ENCODE assay signal across 10 cellular contexts in genomic region chr17:30956764-30957374, GRCh38. TPM values are rescaled to one million over a fixed set of nuclear protein-coding genes. Genes with fewer than 3 reads are reported as not detected.
A peak's percentile ranks its signal among the peaks of the same experiment; 100 is the strongest.
DNase-seq lines count a peak whose midpoint lies in the region; ATAC-seq and TF ChIP-seq lines count a peak whose summit lies in the region.
"Had no signal": no experiment of that assay in that cellular context is flagged by ENCODE, and none has a peak within 500 bp of the region (broad histone marks: within the 10 kb centered on the region; RNA-seq: fewer than 3 reads in every experiment).

No MANE protein-coding gene starts in this region.

- no peaks in the 10 kb centered on the region for H3K9me3 Mint-ChIP-seq in WTC11

- peaks cover 0 to 6% (median 0%) of the 10 kb centered on the region in 11 experiments; a peak in 1 of 22 replicates for H3K9me3 ChIP-seq in BLaER1 treated with 17β-estradiol and CSF1 and Interleukin-3, amounts not matched to agents 10 nM and 100 nM (replicated peaks in 1 of 11)
- H3K9me3 ChIP-seq in heart right ventricle, result no peaks in the 10 kb centered on the region
- no peaks in the 10 kb centered on the region for H3K9me3 ChIP-seq in trophoblast cell (ENCODE audit: insufficient read depth, low read depth, low read length)

- H3K27me3 Mint-ChIP-seq in WTC11 (ENCODE audit: low read depth), result no peaks in the 10 kb centered on the region

- POLR2A ChIA-PET in WTC11 (lab: Charles Lee), result no interaction called here

- no peak overlapping the region for H2BK5ac ChIP-seq in trophoblast cell (ENCODE audit: low read depth, low read length, poor library complexity)

- peaks cover 15% of the 10 kb centered on the region for H3K4me1 Mint-ChIP-seq in WTC11

- H3K4me1 ChIP-seq in BLaER1 treated with 17β-estradiol and CSF1 and Interleukin-3, amounts not matched to agents 10 nM and 100 nM, result peaks cover 42 to 100% (median 92%) of the 10 kb centered on the region in 10 experiments
- H3K4me1 ChIP-seq in heart right ventricle (peaks cover 0 to 95% (median 21%) of the 10 kb centered on the region in 9 donors), trophoblast cell (ENCODE audit: control insufficient read depth in 1 of 2, insufficient read depth in 2 of 2, low read length in 2 of 2) (peaks cover 2 to 10% of the 10 kb centered on the region in 2 experiments)

- peak overlapping the region in 4 of 10 experiments; percentile 25 to 60 (median 56); a peak in 8 of 20 replicates for H3K4me3 ChIP-seq in BLaER1 treated with 17β-estradiol and CSF1 and Interleukin-3, amounts not matched to agents 10 nM and 100 nM
- H3K4me3 ChIP-seq in heart right ventricle, result peak overlapping the region in 1 of 10 donors; percentile 9
- H3K4me3 ChIP-seq in trophoblast cell (ENCODE audit: low read depth, low read length), result no peak overlapping the region

- peak overlapping the region; percentile 44 for H2AK5ac ChIP-seq in trophoblast cell (ENCODE audit: low read length)

- peak overlapping the region; percentile 17 for H2BK120ac ChIP-seq in trophoblast cell (ENCODE audit: insufficient read depth, low read length, poor library complexity)

- H4K91ac ChIP-seq in trophoblast cell (ENCODE audit: low read depth, low read length), result peak overlapping the region; percentile 11

- H3K36me3 Mint-ChIP-seq in WTC11, result no peaks in the 10 kb centered on the region

- peak overlapping the region in 9 of 11 experiments; percentile 14 to 97 (median 75); a peak in 13 of 22 replicates for H3K9ac ChIP-seq in BLaER1 treated with 17β-estradiol and CSF1 and Interleukin-3, amounts not matched to agents 10 nM and 100 nM
- H3K9ac ChIP-seq in trophoblast cell (ENCODE audit: low read length), result no peak overlapping the region

- intact Hi-C loops in heart right ventricle (cut with DNase I), result no loop called here

- H4K12ac ChIP-seq in trophoblast cell (ENCODE audit: low read depth, low read length), result no peak overlapping the region

- H2BK12ac ChIP-seq in trophoblast cell (ENCODE audit: low read length), result peak overlapping the region; percentile 63

- no peak overlapping the region for H4K8ac ChIP-seq in trophoblast cell (ENCODE audit: low read depth, low read length)

- no peaks in the 10 kb centered on the region for H3K79me2 ChIP-seq in trophoblast cell (ENCODE audit: control insufficient read depth, insufficient read depth, low read length, poor library complexity)

- peak overlapping the region; percentile 67 to 99 (median 91); a peak in 20 of 22 replicates for H3K27ac ChIP-seq in BLaER1 treated with 17β-estradiol and CSF1 and Interleukin-3, amounts not matched to agents 10 nM and 100 nM
- peak overlapping the region in 9 of 10 donors; percentile 46 to 87 (median 74) for H3K27ac ChIP-seq in heart right ventricle
- H3K27ac ChIP-seq in trophoblast cell (ENCODE audit: low read depth, low read length), result no peak overlapping the region

- no peak for DNase-seq in WTC11 (ENCODE audit: low spot score)
- peak in 1 of 2 donors; percentile 39 for DNase-seq in heart right ventricle
- no peak for DNase-seq in trophoblast cell
- DNase-seq in NCI-H1092 (lab: John Stamatoyannopoulos, UW), result no peak
- DNase-seq in HK-2 (ENCODE audit: unreplicated experiment), result no peak
- DNase-seq in DMS79 (lab: John Stamatoyannopoulos, UW), result no peak
- DNase-seq: NCI-H2107; stimulated activated CD4-positive, alpha-beta T cell treated with anti-CD3 and anti-CD28 coated beads, Interleukin-2, amount 100 ng/mL, for 48 hours had no signal

- H3K27me3 ChIP-seq in BLaER1 treated with 17β-estradiol and CSF1 and Interleukin-3, amounts not matched to agents 10 nM and 100 nM, result no peaks in the 10 kb centered on the region
- no peaks in the 10 kb centered on the region for H3K27me3 ChIP-seq in heart right ventricle
- H3K27me3 ChIP-seq in trophoblast cell (ENCODE audit: insufficient read depth, low read length), result no peaks in the 10 kb centered on the region

- H3K4me2 ChIP-seq in BLaER1 treated with 17β-estradiol and CSF1 and Interleukin-3, amounts not matched to agents 10 nM and 100 nM, result peak overlapping the region in 10 of 11 experiments; percentile 58 to 99 (median 89); a peak in 19 of 22 replicates
- H3K4me2 ChIP-seq in trophoblast cell (ENCODE audit: low read length), result no peak overlapping the region

- peak; percentile 66 for ATAC-seq in WTC11
- peak; percentile 31 to 73 (median 66) for ATAC-seq in heart right ventricle
- ATAC-seq in GM18867 (IDR thresholded peaks at IDR 0.05; ENCODE audit: unreplicated experiment), result no peak

- no peak overlapping the region for H2AFZ ChIP-seq in trophoblast cell (ENCODE audit: insufficient read depth, low read length, poor library complexity)

- no peak overlapping the region for H3K18ac ChIP-seq in trophoblast cell (ENCODE audit: low read length)

- TF ChIP-seq CTCF in WTC11 (IDR thresholded peaks at IDR 0.05) (no peak), heart right ventricle (IDR thresholded peaks at IDR 0.05) (peak in 2 of 9 donors; percentile 8 to 11)

- H3K14ac ChIP-seq in trophoblast cell (ENCODE audit: low read length), result no peak overlapping the region

- H4K20me1 ChIP-seq in BLaER1 treated with 17β-estradiol and CSF1 and Interleukin-3, amounts not matched to agents 10 nM and 100 nM, result no peaks in the 10 kb centered on the region

- H3K27ac Mint-ChIP-seq in WTC11, result no peak overlapping the region

- no peak overlapping the region for H3K4ac ChIP-seq in trophoblast cell (ENCODE audit: low read depth, low read length)

- H3K79me1 ChIP-seq in trophoblast cell (ENCODE audit: low read length), result peaks cover 2% of the 10 kb centered on the region

- CTCF ChIA-PET in WTC11 (lab: Charles Lee), result interaction anchor here (0.6 kb wide), 2 partner anchors 33 to 167 kb away, joined by 4 read pairs; no protein-coding TSS in a partner anchor

- H3K4me3 Mint-ChIP-seq in WTC11, result no peak overlapping the region

- 33% methylated on average over 8 of the region's 8 CpGs for WGBS in heart right ventricle, 2 donors
- no CpG with 5 or more reads among the region's 8 CpGs for WGBS in trophoblast cell (ENCODE audit: extremely low coverage, insufficient coverage, insufficient read length)

- peaks cover 0 to 36% (median 0%) of the 10 kb centered on the region in 11 experiments; a peak in 6 of 22 replicates for H3K36me3 ChIP-seq in BLaER1 treated with 17β-estradiol and CSF1 and Interleukin-3, amounts not matched to agents 10 nM and 100 nM
- peaks cover 0 to 11% (median 0%) of the 10 kb centered on the region in 9 donors for H3K36me3 ChIP-seq in heart right ventricle
- H3K36me3 ChIP-seq in trophoblast cell (ENCODE audit: control insufficient read depth in 1 of 2, insufficient read depth in 2 of 2, low read length in 2 of 2), result no peaks in the 10 kb centered on the region

- H3K23ac ChIP-seq in trophoblast cell (ENCODE audit: low read length), result no peak overlapping the region

TF ChIP-seq in WTC11, 78 proteins besides CTCF, POLR2A, EP300 and RAD21:
- TF ChIP-seq HMGA2 (CRISPR knock-in tag; IDR thresholded peaks at IDR 0.05) (no peak), STAT6 (CRISPR knock-in tag; conservative IDR thresholded peaks at IDR 0.05; ENCODE audit: low read depth) (no peak), IRF1 (CRISPR knock-in tag; IDR thresholded peaks at IDR 0.05) (no peak)

RNA-seq across cellular contexts. Expression of gene RNF135, which starts 14.0 kb away (rescaled TPM):
- total RNA-seq in WTC11 (2021) (10.3 to 12.3 TPM (median 10.4 TPM) in 3 replicates), heart right ventricle (1 to 10 TPM; 2.3 to 7.5 (median 4.5) TPM)
- 1 to 10 TPM; 5.0 to 8.3 TPM for polyA plus RNA-seq in heart right ventricle
- 5.1 and 5.2 TPM in 2 replicates for polyA plus RNA-seq in trophoblast cell (2013)

RNA-seq across cellular contexts. Expression of gene ADAP2, which starts 35.1 kb away (rescaled TPM):
- 0.69 to 1.7 TPM (median 1.2 TPM) in 3 replicates for total RNA-seq in WTC11 (2021)
- total RNA-seq in heart right ventricle, result 10 to 100 TPM in 2 of 10 donors, 1 to 10 TPM in 8; 1.2 to 17.9 (median 4.0) TPM
- polyA plus RNA-seq in heart right ventricle, result 1 to 10 TPM; 3.4 to 4.3 TPM
- 3.5 TPM in 2 replicates for polyA plus RNA-seq in trophoblast cell (2013)

RNA-seq across cellular contexts. Expression of gene TEFM, which starts 50.8 kb away (rescaled TPM):
- 11.6 to 12.4 TPM (median 12.3 TPM) in 3 replicates for total RNA-seq in WTC11 (2021)
- total RNA-seq in heart right ventricle, result 10 to 100 TPM in 9 of 10 donors, 1 to 10 TPM in 1; 9.3 to 15.5 (median 13.8) TPM
- polyA plus RNA-seq in heart right ventricle, result 10 to 100 TPM in 1 of 2 donors, 1 to 10 TPM in 1; 7.8 to 12.7 TPM
- 8.7 and 10.0 TPM in 2 replicates for polyA plus RNA-seq in trophoblast cell (2013)
